1 cellular context compared by ENCODE assay signal in the genomic region with DNA sequence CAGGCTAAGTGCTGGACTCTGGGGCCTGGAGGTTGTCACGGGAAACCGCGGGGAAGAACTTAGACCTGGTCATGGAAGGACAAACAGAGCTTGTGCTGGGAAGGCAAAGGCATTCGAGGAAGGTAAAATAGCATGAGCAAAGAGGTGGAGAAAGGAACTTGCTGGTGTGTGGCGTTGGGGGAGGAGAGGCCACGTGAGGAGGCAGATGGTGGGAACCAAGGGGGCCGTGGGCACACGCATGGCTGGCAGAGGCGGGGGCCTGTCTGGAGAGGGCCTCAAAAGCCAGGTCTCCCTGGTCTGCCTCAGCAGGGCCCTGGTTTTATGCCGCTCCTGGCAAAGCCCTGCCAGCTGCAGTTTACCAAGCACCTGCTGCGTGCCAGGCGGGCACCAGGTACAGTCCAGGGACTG.
TF ChIP-seq lines count a peak whose summit lies in the region.

No MANE protein-coding gene starts in this region.

TF ChIP-seq in GM23338, 12 proteins besides CTCF, POLR2A, EP300 and RAD21:
- TF ChIP-seq, protein P1, sequence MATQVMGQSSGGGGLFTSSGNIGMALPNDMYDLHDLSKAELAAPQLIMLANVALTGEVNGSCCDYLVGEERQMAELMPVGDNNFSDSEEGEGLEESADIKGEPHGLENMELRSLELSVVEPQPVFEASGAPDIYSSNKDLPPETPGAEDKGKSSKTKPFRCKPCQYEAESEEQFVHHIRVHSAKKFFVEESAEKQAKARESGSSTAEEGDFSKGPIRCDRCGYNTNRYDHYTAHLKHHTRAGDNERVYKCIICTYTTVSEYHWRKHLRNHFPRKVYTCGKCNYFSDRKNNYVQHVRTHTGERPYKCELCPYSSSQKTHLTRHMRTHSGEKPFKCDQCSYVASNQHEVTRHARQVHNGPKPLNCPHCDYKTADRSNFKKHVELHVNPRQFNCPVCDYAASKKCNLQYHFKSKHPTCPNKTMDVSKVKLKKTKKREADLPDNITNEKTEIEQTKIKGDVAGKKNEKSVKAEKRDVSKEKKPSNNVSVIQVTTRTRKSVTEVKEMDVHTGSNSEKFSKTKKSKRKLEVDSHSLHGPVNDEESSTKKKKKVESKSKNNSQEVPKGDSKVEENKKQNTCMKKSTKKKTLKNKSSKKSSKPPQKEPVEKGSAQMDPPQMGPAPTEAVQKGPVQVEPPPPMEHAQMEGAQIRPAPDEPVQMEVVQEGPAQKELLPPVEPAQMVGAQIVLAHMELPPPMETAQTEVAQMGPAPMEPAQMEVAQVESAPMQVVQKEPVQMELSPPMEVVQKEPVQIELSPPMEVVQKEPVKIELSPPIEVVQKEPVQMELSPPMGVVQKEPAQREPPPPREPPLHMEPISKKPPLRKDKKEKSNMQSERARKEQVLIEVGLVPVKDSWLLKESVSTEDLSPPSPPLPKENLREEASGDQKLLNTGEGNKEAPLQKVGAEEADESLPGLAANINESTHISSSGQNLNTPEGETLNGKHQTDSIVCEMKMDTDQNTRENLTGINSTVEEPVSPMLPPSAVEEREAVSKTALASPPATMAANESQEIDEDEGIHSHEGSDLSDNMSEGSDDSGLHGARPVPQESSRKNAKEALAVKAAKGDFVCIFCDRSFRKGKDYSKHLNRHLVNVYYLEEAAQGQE (IDR thresholded peaks at IDR 0.05; ENCODE audit: unreplicated experiment): no peak
- TF ChIP-seq STAT1 (IDR thresholded peaks at IDR 0.05; ENCODE audit: unreplicated experiment) (no peak), CREB1 (CRISPR knock-in tag; IDR thresholded peaks at IDR 0.05; ENCODE audit: low read depth) (no peak), EZH2phosphoT487 (IDR thresholded peaks at IDR 0.05; ENCODE audit: unreplicated experiment) (no peak), POLR2AphosphoS5 (IDR thresholded peaks at IDR 0.05; ENCODE audit: low read depth) (no peak), ZNF114 (CRISPR knock-in tag; IDR thresholded peaks at IDR 0.05) (no peak), JUNB (IDR thresholded peaks at IDR 0.05; ENCODE audit: unreplicated experiment) (no peak), NANOG (IDR thresholded peaks at IDR 0.05; ENCODE audit: borderline replicate concordance) (no peak), ZNF331 (CRISPR knock-in tag; IDR thresholded peaks at IDR 0.05; ENCODE audit: low read depth) (no peak), EZH2 (IDR thresholded peaks at IDR 0.05; ENCODE audit: low read depth, unreplicated experiment) (no peak)
- TF ChIP-seq, protein P2, sequence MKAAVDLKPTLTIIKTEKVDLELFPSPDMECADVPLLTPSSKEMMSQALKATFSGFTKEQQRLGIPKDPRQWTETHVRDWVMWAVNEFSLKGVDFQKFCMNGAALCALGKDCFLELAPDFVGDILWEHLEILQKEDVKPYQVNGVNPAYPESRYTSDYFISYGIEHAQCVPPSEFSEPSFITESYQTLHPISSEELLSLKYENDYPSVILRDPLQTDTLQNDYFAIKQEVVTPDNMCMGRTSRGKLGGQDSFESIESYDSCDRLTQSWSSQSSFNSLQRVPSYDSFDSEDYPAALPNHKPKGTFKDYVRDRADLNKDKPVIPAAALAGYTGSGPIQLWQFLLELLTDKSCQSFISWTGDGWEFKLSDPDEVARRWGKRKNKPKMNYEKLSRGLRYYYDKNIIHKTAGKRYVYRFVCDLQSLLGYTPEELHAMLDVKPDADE (IDR thresholded peaks at IDR 0.05): no peak
- TF ChIP-seq, protein P3, sequence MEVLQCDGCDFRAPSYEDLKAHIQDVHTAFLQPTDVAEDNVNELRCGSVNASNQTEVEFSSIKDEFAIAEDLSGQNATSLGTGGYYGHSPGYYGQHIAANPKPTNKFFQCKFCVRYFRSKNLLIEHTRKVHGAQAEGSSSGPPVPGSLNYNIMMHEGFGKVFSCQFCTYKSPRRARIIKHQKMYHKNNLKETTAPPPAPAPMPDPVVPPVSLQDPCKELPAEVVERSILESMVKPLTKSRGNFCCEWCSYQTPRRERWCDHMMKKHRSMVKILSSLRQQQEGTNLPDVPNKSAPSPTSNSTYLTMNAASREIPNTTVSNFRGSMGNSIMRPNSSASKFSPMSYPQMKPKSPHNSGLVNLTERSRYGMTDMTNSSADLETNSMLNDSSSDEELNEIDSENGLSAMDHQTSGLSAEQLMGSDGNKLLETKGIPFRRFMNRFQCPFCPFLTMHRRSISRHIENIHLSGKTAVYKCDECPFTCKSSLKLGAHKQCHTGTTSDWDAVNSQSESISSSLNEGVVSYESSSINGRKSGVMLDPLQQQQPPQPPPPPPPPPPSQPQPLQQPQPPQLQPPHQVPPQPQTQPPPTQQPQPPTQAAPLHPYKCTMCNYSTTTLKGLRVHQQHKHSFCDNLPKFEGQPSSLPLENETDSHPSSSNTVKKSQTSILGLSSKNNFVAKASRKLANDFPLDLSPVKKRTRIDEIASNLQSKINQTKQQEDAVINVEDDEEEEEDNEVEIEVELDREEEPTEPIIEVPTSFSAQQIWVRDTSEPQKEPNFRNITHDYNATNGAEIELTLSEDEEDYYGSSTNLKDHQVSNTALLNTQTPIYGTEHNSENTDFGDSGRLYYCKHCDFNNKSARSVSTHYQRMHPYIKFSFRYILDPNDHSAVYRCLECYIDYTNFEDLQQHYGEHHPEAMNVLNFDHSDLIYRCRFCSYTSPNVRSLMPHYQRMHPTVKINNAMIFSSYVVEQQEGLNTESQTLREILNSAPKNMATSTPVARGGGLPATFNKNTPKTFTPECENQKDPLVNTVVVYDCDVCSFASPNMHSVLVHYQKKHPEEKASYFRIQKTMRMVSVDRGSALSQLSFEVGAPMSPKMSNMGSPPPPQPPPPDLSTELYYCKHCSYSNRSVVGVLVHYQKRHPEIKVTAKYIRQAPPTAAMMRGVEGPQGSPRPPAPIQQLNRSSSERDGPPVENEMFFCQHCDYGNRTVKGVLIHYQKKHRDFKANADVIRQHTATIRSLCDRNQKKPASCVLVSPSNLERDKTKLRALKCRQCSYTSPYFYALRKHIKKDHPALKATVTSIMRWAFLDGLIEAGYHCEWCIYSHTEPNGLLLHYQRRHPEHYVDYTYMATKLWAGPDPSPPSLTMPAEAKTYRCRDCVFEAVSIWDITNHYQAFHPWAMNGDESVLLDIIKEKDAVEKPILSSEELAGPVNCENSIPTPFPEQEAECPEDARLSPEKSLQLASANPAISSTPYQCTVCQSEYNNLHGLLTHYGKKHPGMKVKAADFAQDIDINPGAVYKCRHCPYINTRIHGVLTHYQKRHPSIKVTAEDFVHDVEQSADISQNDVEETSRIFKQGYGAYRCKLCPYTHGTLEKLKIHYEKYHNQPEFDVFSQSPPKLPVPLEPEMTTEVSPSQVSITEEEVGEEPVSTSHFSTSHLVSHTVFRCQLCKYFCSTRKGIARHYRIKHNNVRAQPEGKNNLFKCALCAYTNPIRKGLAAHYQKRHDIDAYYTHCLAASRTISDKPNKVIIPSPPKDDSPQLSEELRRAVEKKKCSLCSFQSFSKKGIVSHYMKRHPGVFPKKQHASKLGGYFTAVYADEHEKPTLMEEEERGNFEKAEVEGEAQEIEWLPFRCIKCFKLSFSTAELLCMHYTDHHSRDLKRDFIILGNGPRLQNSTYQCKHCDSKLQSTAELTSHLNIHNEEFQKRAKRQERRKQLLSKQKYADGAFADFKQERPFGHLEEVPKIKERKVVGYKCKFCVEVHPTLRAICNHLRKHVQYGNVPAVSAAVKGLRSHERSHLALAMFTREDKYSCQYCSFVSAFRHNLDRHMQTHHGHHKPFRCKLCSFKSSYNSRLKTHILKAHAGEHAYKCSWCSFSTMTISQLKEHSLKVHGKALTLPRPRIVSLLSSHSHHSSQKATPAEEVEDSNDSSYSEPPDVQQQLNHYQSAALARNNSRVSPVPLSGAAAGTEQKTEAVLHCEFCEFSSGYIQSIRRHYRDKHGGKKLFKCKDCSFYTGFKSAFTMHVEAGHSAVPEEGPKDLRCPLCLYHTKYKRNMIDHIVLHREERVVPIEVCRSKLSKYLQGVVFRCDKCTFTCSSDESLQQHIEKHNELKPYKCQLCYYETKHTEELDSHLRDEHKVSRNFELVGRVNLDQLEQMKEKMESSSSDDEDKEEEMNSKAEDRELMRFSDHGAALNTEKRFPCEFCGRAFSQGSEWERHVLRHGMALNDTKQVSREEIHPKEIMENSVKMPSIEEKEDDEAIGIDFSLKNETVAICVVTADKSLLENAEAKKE (CRISPR knock-in tag; IDR thresholded peaks at IDR 0.05): no peak
